Comparison of ENCODE assay signal across 16 cellular contexts in the genomic region with DNA sequence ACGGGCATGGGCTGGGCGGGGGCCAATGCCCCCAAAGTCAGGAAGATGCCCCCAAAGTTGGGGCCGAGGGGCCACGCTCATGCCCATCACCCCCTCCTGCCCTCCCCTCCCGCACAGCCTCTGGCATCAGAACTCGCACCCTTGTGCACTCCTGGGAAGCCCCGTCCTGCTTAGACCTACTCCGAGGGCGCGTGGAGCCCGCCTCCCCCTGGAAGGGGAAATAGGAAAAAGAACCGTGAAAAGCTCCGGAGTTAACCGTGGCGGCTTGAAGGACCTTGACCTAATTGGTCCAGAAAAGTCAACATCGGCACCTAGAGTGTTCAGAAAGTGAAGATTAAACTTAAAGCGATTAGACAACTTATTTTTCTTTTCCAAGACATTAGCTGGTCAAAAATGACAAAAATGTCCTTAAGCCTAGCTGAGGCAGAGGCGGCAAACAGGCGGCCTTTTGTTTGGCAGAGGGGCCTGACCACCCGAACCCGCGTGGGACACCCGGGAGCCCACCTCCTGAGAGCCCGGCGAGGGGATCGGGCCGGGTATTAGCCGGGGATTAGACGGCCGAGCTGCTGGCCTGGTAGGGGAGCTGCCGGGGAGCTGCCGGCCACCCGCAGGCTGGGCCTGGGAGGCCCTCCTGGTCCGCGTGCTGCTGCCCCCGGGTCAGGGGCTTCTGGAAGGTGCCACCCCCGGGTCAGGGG.
"Had no signal": no experiment of that assay in that cellular context is flagged by ENCODE, and none has a peak within 500 bp of the region (broad histone marks: within the 10 kb centered on the region; RNA-seq: fewer than 3 reads in every experiment).

No MANE protein-coding gene starts in this region.

- H3K27me3 Mint-ChIP-seq: activated CD8-positive, alpha-beta T cell treated with anti-CD3 and anti-CD28 coated beads for 36 hours; activated naive CD4-positive, alpha-beta T cell treated with anti-CD3 and anti-CD28 coated beads, Interleukin-2, amount 50 U/mL, for 24 hours had no signal

- H3K27ac ChIP-seq: brain microvascular endothelial cell, esophagus squamous epithelium had no signal

- H3K27ac Mint-ChIP-seq: activated CD8-positive, alpha-beta T cell treated with anti-CD3 and anti-CD28 coated beads for 36 hours; activated naive CD4-positive, alpha-beta T cell treated with anti-CD3 and anti-CD28 coated beads, Interleukin-2, amount 50 U/mL, for 24 hours; stimulated activated effector memory CD8-positive, alpha-beta T cell treated with anti-CD3 and anti-CD28 coated beads, Interleukin-12 subunit alpha, Interleukin-12 subunit beta, amount 100 ng/mL, for 72 hours; WTC11 had no signal

- H3K4me1 ChIP-seq: esophagus squamous epithelium had no signal

- H3K4me1 Mint-ChIP-seq: activated naive CD4-positive, alpha-beta T cell treated with anti-CD3 and anti-CD28 coated beads, Interleukin-2, amount 50 U/mL, for 24 hours; central memory CD8-positive, alpha-beta T cell; stimulated activated effector memory CD8-positive, alpha-beta T cell treated with anti-CD3 and anti-CD28 coated beads, Interleukin-12 subunit alpha, Interleukin-12 subunit beta, amount 100 ng/mL, for 72 hours; WTC11 had no signal

- DNase-seq: activated CD4-positive, alpha-beta T cell treated with anti-CD3 and anti-CD28 coated beads for 48 hours; activated CD8-positive, alpha-beta T cell treated with anti-CD3 and anti-CD28 coated beads for 36 hours; activated effector memory CD4-positive, alpha-beta T cell treated with anti-CD3 and anti-CD28 coated beads, Interleukin-2, amount 50 U/mL, for 16 hours; activated T-cell treated with anti-CD3 and anti-CD28 coated beads, Interleukin-2, amount 50 U/mL, for 4 hours; brain microvascular endothelial cell; cortex of kidney; effector CD4-positive, alpha-beta T cell; esophagus squamous epithelium; hypothalamus; kidney; T-helper 2 cell; trophoblast cell had no signal

- H3K9me3 ChIP-seq: esophagus squamous epithelium had no signal

- H3K36me3 ChIP-seq: brain microvascular endothelial cell, esophagus squamous epithelium had no signal

- H3K9me3 Mint-ChIP-seq: activated CD8-positive, alpha-beta T cell treated with anti-CD3 and anti-CD28 coated beads for 36 hours; activated naive CD4-positive, alpha-beta T cell treated with anti-CD3 and anti-CD28 coated beads, Interleukin-2, amount 50 U/mL, for 24 hours; activated T-cell treated with anti-CD3 and anti-CD28 coated beads, Interleukin-2, amount 50 U/mL, for 4 hours; central memory CD8-positive, alpha-beta T cell; stimulated activated effector memory CD8-positive, alpha-beta T cell treated with anti-CD3 and anti-CD28 coated beads, Interleukin-12 subunit alpha, Interleukin-12 subunit beta, amount 100 ng/mL, for 72 hours; WTC11 had no signal

- H3K36me3 Mint-ChIP-seq: activated naive CD4-positive, alpha-beta T cell treated with anti-CD3 and anti-CD28 coated beads, Interleukin-2, amount 50 U/mL, for 24 hours; stimulated activated effector memory CD8-positive, alpha-beta T cell treated with anti-CD3 and anti-CD28 coated beads, Interleukin-12 subunit alpha, Interleukin-12 subunit beta, amount 100 ng/mL, for 72 hours; WTC11 had no signal

- ATAC-seq: activated CD8-positive, alpha-beta T cell treated with anti-CD3 and anti-CD28 coated beads for 36 hours; activated T-cell treated with anti-CD3 and anti-CD28 coated beads, Interleukin-2, amount 50 U/mL, for 4 hours; stimulated activated effector memory CD8-positive, alpha-beta T cell treated with anti-CD3 and anti-CD28 coated beads, Interleukin-12 subunit alpha, Interleukin-12 subunit beta, amount 100 ng/mL, for 72 hours; WTC11 had no signal

- H3K27me3 ChIP-seq: brain microvascular endothelial cell had no signal

- H3K4me3 ChIP-seq: esophagus squamous epithelium had no signal

- H3K4me3 Mint-ChIP-seq: activated CD8-positive, alpha-beta T cell treated with anti-CD3 and anti-CD28 coated beads for 36 hours; activated naive CD4-positive, alpha-beta T cell treated with anti-CD3 and anti-CD28 coated beads, Interleukin-2, amount 50 U/mL, for 24 hours; activated T-cell treated with anti-CD3 and anti-CD28 coated beads, Interleukin-2, amount 50 U/mL, for 4 hours; central memory CD8-positive, alpha-beta T cell; stimulated activated effector memory CD8-positive, alpha-beta T cell treated with anti-CD3 and anti-CD28 coated beads, Interleukin-12 subunit alpha, Interleukin-12 subunit beta, amount 100 ng/mL, for 72 hours; WTC11 had no signal
